Comparison of ENCODE assay signal across 8 cellular contexts in genomic region chr9:135887585-135888050, GRCh38. TPM values are rescaled to one million over a fixed set of nuclear protein-coding genes. Genes with fewer than 3 reads are reported as not detected.
DNase-seq lines count a peak whose midpoint lies in the region; ATAC-seq, FAIRE-seq and TF ChIP-seq lines count a peak whose summit lies in the region.

No MANE protein-coding gene starts in this region.

- POLR2A ChIA-PET in Caco-2 (lab: Charles Lee) (no interaction called here), HEK293 (lab: Yijun Ruan, JAX) (no interaction called here), K562 (lab: Yijun Ruan, JAX) (interaction anchor here (0.6 kb wide), 1 partner anchor 54 kb away, joined by 3 read pairs; no protein-coding TSS in a partner anchor)

- H3K9ac ChIP-seq in K562 (ENCODE audit: insufficient read depth in 1 of 2, low read depth in 2 of 2, low read length in 2 of 2): peak overlapping the region in 1 of 2 experiments; percentile 85; a peak in 2 of 4 replicates

- peak; percentile 87 for ATAC-seq in T-helper 17 cell
- ATAC-seq in K562: peak; percentile 35

- H3K9me3 Mint-ChIP-seq in Caco-2 (ENCODE audit: unreplicated experiment) (no peaks in the 10 kb centered on the region), progenitor cell of endocrine pancreas (ENCODE audit: low read depth) (no peaks in the 10 kb centered on the region)

- H3K27me3 Mint-ChIP-seq in Caco-2 (ENCODE audit: insufficient read depth, unreplicated experiment): no peaks in the 10 kb centered on the region
- no peaks in the 10 kb centered on the region for H3K27me3 Mint-ChIP-seq in T-helper 17 cell
- no peaks in the 10 kb centered on the region for H3K27me3 Mint-ChIP-seq in progenitor cell of endocrine pancreas

- no peak overlapping the region for H3K4me2 ChIP-seq in K562 (ENCODE audit: insufficient read depth, low read length)

- H3K27me3 ChIP-seq in Caco-2 (replicated peaks; ENCODE audit: control insufficient read depth, insufficient read depth, low read length) (no peaks in the 10 kb centered on the region), K562 (ENCODE audit: control insufficient read depth in 2 of 2, insufficient read depth in 2 of 2, low read length in 2 of 2) (no peaks in the 10 kb centered on the region), breast epithelium (no peaks in the 10 kb centered on the region)

- TF ChIP-seq POLR2A in K562 (conservative IDR thresholded peaks at IDR 0.05): no peak
- no peak for TF ChIP-seq POLR2A in breast epithelium (IDR thresholded peaks at IDR 0.05)

- H3K79me2 ChIP-seq in K562 (ENCODE audit: control insufficient read depth, insufficient read depth, low read length): peaks cover 99% of the 10 kb centered on the region

- H3K4me1 Mint-ChIP-seq in Caco-2 (ENCODE audit: low read depth, unreplicated experiment) (peaks cover 31% of the 10 kb centered on the region), T-helper 17 cell (peaks cover 68% of the 10 kb centered on the region), progenitor cell of endocrine pancreas (ENCODE audit: low read depth) (peaks cover 63% of the 10 kb centered on the region)

- H3K27ac ChIP-seq in HEK293 (ENCODE audit: extremely low read depth, low read depth, low read length) (no peak overlapping the region), K562 (ENCODE audit: extremely low read depth, low read depth, low read length) (no peak overlapping the region), breast epithelium (no peak overlapping the region)

- H3K36me3 Mint-ChIP-seq in Caco-2 (ENCODE audit: insufficient read depth, unreplicated experiment) (peaks cover 10% of the 10 kb centered on the region), T-helper 17 cell (ENCODE audit: low read depth) (no peaks in the 10 kb centered on the region), progenitor cell of endocrine pancreas (ENCODE audit: insufficient read depth) (no peaks in the 10 kb centered on the region)

- peak overlapping the region; percentile 25 for H3K27ac Mint-ChIP-seq in Caco-2 (ENCODE audit: unreplicated experiment)
- H3K27ac Mint-ChIP-seq in T-helper 17 cell: peak overlapping the region; percentile 97
- peak overlapping the region; percentile 54 for H3K27ac Mint-ChIP-seq in progenitor cell of endocrine pancreas

- CTCF ChIA-PET in Caco-2 (lab: Charles Lee): no interaction called here
- CTCF ChIA-PET in HEK293 (lab: Yijun Ruan, JAX): interaction anchor here (1.2 to 1.9 kb wide), 3 partner anchors 24 to 235 kb away, joined by 3 to 5 read pairs (median 3); no protein-coding TSS in a partner anchor
- CTCF ChIA-PET in K562 (lab: Yijun Ruan, JAX; ENCODE audit: low intra/inter-chr PET ratio): no interaction called here

- no peak overlapping the region for H3K4me3 ChIP-seq in Caco-2 (ENCODE audit: low read depth, low read length)
- H3K4me3 ChIP-seq in HEK293 (ENCODE audit: low read depth, low read length): no peak overlapping the region
- no peak overlapping the region for H3K4me3 ChIP-seq in K562
- peak overlapping the region in 1 of 3 donors; percentile 35 for H3K4me3 ChIP-seq in breast epithelium

- no peak for TF ChIP-seq RAD21 in K562 (CRISPR knock-in tag; conservative IDR thresholded peaks at IDR 0.05 in 1 of 2, IDR thresholded peaks at IDR 0.05 in 1 of 2)

- H3K36me3 ChIP-seq in Caco-2 (ENCODE audit: control insufficient read depth, insufficient read depth, low read length): no peaks in the 10 kb centered on the region; the same call in 1 of the 2 replicates
- peaks cover 0 to 2% of the 10 kb centered on the region in 2 experiments; a peak in 1 of 3 replicates for H3K36me3 ChIP-seq in HEK293 (ENCODE audit: control insufficient read depth in 2 of 2, insufficient read depth in 1 of 2, low read length in 2 of 2)
- H3K36me3 ChIP-seq in K562 (ENCODE audit: control insufficient read depth, insufficient read depth, low read length): peaks cover 7% of the 10 kb centered on the region; the same call in 1 of the 3 replicates
- no peaks in the 10 kb centered on the region for H3K36me3 ChIP-seq in breast epithelium

- FAIRE-seq in K562 (lab: Jason Lieb, UNC): no peak

- H3K4me1 ChIP-seq in Caco-2 (no peaks in the 10 kb centered on the region), HEK293 (ENCODE audit: control insufficient read depth, insufficient read depth, low read length) (peaks cover 8% of the 10 kb centered on the region), K562 (replicated peaks in 1 of 2; ENCODE audit: control insufficient read depth in 2 of 2, insufficient read depth in 2 of 2, low read length in 2 of 2) (peaks cover 34 to 65% of the 10 kb centered on the region in 2 experiments), breast epithelium (peaks cover 25 to 39% of the 10 kb centered on the region in 2 donors)

- in situ Hi-C loops in K562 (cut with MboI): no loop called here

- H3K4me3 Mint-ChIP-seq in Caco-2 (ENCODE audit: unreplicated experiment) (no peak overlapping the region), T-helper 17 cell (peak overlapping the region; percentile 96), progenitor cell of endocrine pancreas (ENCODE audit: low read depth) (no peak overlapping the region)

- DNase-seq in Caco-2 (no peak), T-helper 17 cell (peak; percentile 39 to 66 (median 43)), K562 (ENCODE audit: extremely low read depth in 1 of 4, low spot score in 3 of 4) (no peak), progenitor cell of endocrine pancreas (ENCODE audit: low spot score, unreplicated experiment) (no peak), NCI-H2196 (lab: John Stamatoyannopoulos, UW; ENCODE audit: unreplicated experiment) (no peak), NCI-H1105 (lab: John Stamatoyannopoulos, UW) (no peak), breast epithelium (ENCODE audit: low spot score in 2 of 2) (no peak)

- no peak overlapping the region for H2AFZ ChIP-seq in K562 (ENCODE audit: low read depth, low read length)

- TF ChIP-seq CTCF in Caco-2 (IDR thresholded peaks at IDR 0.05; ENCODE audit: insufficient read depth in 1 of 2, low read depth in 1 of 2, low read length in 1 of 2, severe bottlenecking in 1 of 2, unreplicated experiment in 1 of 2) (no peak), HEK293 (tag by site-specific recombination; IDR thresholded peaks at IDR 0.05) (no peak), K562 (IDR thresholded peaks at IDR 0.05 in 2 of 3, conservative IDR thresholded peaks at IDR 0.05 in 1 of 3; ENCODE audit: insufficient read depth in 2 of 3, low read depth in 1 of 3, low read length in 3 of 3) (no peak), progenitor cell of endocrine pancreas (IDR thresholded peaks at IDR 0.05; ENCODE audit: unreplicated experiment) (no peak), breast epithelium (IDR thresholded peaks at IDR 0.05) (no peak)

- WGBS in K562 (ENCODE audit: insufficient coverage, low coverage, missing lambda C conversion rate): 63% methylated on average over 11 of the region's 12 CpGs

- BruUV-seq in Caco-2 (replicated peaks; lab: Mats Ljungman, UMichigan): no TSS peak
- no TSS peak for BruUV-seq in K562 (replicated peaks; lab: Mats Ljungman, UMichigan)

- peaks cover 21% of the 10 kb centered on the region for H3K9me1 ChIP-seq in K562 (ENCODE audit: control insufficient read depth, insufficient read depth, low read length)

- intact Hi-C loops in Caco-2 (cut with micrococcal nuclease; ENCODE audit: unreplicated experiment) (no loop called here), K562 (cut with micrococcal nuclease) (no loop called here), breast epithelium (cut with DNase I; ENCODE audit: low total_unique reads) (no loop called here)

- peaks cover 86% of the 10 kb centered on the region for H4K20me1 ChIP-seq in K562 (replicated peaks; ENCODE audit: control insufficient read depth, insufficient read depth, low read length)

- TF ChIP-seq EP300 in K562 (IDR thresholded peaks at IDR 0.05; ENCODE audit: low read length): no peak

- H3K9me3 ChIP-seq in Caco-2 (no peaks in the 10 kb centered on the region), HEK293 (ENCODE audit: control insufficient read depth, insufficient read depth, low read depth, low read length) (no peaks in the 10 kb centered on the region), T-helper 17 cell (ENCODE audit: control insufficient read depth, low read length, poor library complexity, severe bottlenecking) (no peaks in the 10 kb centered on the region), K562 (replicated peaks; ENCODE audit: control insufficient read depth, insufficient read depth, low read depth, low read length) (no peaks in the 10 kb centered on the region), breast epithelium (no peaks in the 10 kb centered on the region)

TF ChIP-seq in HEK293, 187 proteins besides CTCF, POLR2A, EP300 and RAD21 (continues in another document):
- peak; percentile 70 for TF ChIP-seq EGR2 (tag by site-specific recombination; IDR thresholded peaks at IDR 0.05; ENCODE audit: low read depth)
- peak; percentile 61 for TF ChIP-seq ZFHX2 (tag by site-specific recombination; conservative IDR thresholded peaks at IDR 0.05)
- TF ChIP-seq SP7 (tag by site-specific recombination; IDR thresholded peaks at IDR 0.05): no peak

TF ChIP-seq in K562, 482 proteins besides CTCF, POLR2A, EP300 and RAD21:
- TF ChIP-seq ESRRA (IDR thresholded peaks at IDR 0.05; ENCODE audit: borderline replicate concordance, low read depth): peak; percentile 61
- TF ChIP-seq ZNF134 (CRISPR knock-in tag; conservative IDR thresholded peaks at IDR 0.05): peak; percentile 78
- TF ChIP-seq SPI1 (IDR thresholded peaks at IDR 0.05; ENCODE audit: borderline replicate concordance, low read depth, low read length): peak; percentile 37; the same call in 1 of the 2 replicates
- no peak for TF ChIP-seq NR1H2 (CRISPR knock-in tag; IDR thresholded peaks at IDR 0.05)

RNA-seq across cellular contexts. Expression of gene CAMSAP1, which starts 19.7 kb away (rescaled TPM):
- total RNA-seq in Caco-2 (2022) (31.3 and 38.2 TPM in 2 replicates), T-helper 17 cell (10 to 100 TPM; 32.6 to 39.3 TPM), K562 (2014; rRNA removed) (18.1 and 23.4 TPM in 2 replicates), K562 (2014; rRNA removed; fragmentation: Illumina TruSeq; extraction: Trizol) (14.3 TPM in 2 replicates), K562 (2015; rRNA removed; fragmentation: Illumina TruSeq; extraction: Trizol) (13.9 and 15.7 TPM in 2 replicates), K562 (2021) (28.8 and 32.8 TPM in 2 replicates), progenitor cell of endocrine pancreas (80.6 and 82.2 TPM in 2 replicates), breast epithelium (10 to 100 TPM; 25.0 to 29.8 (median 29.0) TPM)
- 40.9 and 68.9 TPM in 2 replicates for total RNA-seq in K562 (2011; cell fraction: chromatin; rRNA removed; ENCODE audit: low replicate concordance)
- total RNA-seq in K562 (2011; cell fraction: nucleolus; rRNA removed): 21.5 and 22.4 TPM in 2 replicates
- 36.1 and 42.5 TPM in 2 replicates for total RNA-seq in K562 (2011; cell fraction: nucleoplasm; rRNA removed)
- polyA plus RNA-seq in K562 (2011; rRNA removed) (6.3 and 6.9 TPM in 2 replicates), K562 (2014; fragmentation: Illumina TruSeq; extraction: Trizol) (14.9 and 19.7 TPM in 2 replicates), K562 (2014; fragmentation: Nextera tagmentation; extraction: Ambion mirVana) (1 to 10 TPM; 1.5 to 1.6 TPM), K562 (2014; rRNA removed) (10.0 and 11.3 TPM in 2 replicates)
- 6.3 and 8.3 TPM in 2 replicates for polyA plus RNA-seq in K562 (2011; cell fraction: cytosol; rRNA removed)
- polyA plus RNA-seq in K562 (2011; cell fraction: nucleus; rRNA removed): 15.6 and 19.6 TPM in 2 replicates
- polyA plus RNA-seq in K562 (2012): 10.6 and 11.9 TPM in 2 replicates
- polyA minus RNA-seq in K562 (2011; rRNA and poly(A)+ RNA removed): 14.1 and 20.0 TPM in 2 replicates
- polyA minus RNA-seq in K562 (2011; cell fraction: cytosol; rRNA and poly(A)+ RNA removed): 42.2 and 76.3 TPM in 2 replicates
- polyA minus RNA-seq in K562 (2011; cell fraction: nucleus; rRNA and poly(A)+ RNA removed): 11.4 and 23.5 TPM in 2 replicates

Comparison
In these comparisons a context has a peak if more than half of its experiments do, and no peak if none do; other contexts are left out.
1. DNase-seq: peak in T-helper 17 cell (3 of 3); none in Caco-2 (0 of 2), K562 (0 of 4), progenitor cell of endocrine pancreas (single experiment), NCI-H2196 (single experiment), NCI-H1105 (single experiment) and breast epithelium (0 of 2).
2. H3K27ac Mint-ChIP-seq: peak in every context shown above with its lines; median percentile 97 in T-helper 17 cell; 54 in progenitor cell of endocrine pancreas; 25 in Caco-2.